ENCODE assay signal across 1 cellular context in the genomic region with DNA sequence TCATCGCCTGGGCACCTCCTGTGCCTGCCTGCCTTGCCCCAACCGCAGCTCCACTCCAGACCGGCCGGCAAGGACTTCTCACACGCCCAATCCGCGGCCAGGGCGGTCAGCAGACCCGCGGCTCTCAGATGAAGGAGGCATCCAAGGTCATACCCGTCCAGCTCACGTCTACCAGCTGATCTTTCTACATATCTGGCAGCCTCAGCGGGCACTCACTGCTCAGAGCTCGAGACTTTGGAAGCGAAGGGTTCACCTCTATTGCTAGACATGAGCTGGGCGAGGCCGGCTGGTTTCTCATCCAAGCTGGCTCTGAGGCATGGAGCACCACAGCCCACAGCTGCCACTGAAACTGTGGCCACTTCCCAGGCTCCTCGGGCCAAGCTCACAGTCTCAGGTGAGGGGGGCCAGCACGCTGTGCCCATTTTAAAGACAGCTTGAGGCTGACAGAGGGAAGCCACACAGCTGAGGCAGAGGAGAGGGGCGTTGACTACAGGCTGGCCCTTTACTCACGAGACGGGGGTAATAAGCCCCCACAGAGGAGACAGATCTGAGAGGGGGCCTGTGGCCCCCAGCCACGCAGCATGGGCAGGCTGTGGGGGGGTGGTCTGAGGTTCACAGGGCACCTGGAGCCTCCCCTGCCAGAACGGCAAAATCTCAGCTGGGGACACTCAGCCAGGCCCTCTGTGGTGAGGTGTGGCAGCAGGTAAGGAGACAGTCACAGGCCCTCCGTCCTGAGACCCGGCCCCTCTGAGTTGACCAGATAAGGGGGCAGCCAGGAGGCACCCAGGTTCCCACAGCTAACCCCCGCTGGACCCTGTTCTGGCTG.
TF ChIP-seq lines count a peak whose summit lies in the region.

No MANE protein-coding gene starts in this region.

TF ChIP-seq in liver, 16 proteins besides CTCF, POLR2A, EP300 and RAD21 (continued from another document):
- TF ChIP-seq, protein P1, sequence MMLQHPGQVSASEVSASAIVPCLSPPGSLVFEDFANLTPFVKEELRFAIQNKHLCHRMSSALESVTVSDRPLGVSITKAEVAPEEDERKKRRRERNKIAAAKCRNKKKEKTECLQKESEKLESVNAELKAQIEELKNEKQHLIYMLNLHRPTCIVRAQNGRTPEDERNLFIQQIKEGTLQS (IDR thresholded peaks at IDR 0.05): no peak
- TF ChIP-seq HNF4A (conservative IDR thresholded peaks at IDR 0.05) (no peak), GABPA (IDR thresholded peaks at IDR 0.05 in 1 of 2, conservative IDR thresholded peaks at IDR 0.05 in 1 of 2) (no peak), RXRA (IDR thresholded peaks at IDR 0.05) (no peak), SP1 (IDR thresholded peaks at IDR 0.05) (no peak)
